In genomic region chr16:3235856-3236669, GRCh38 we compare ENCODE assay signal across 9 cellular contexts. TPM values are rescaled to one million over a fixed set of nuclear protein-coding genes. Genes with fewer than 3 reads are reported as not detected.
DNase-seq lines count a peak whose midpoint lies in the region; ATAC-seq and TF ChIP-seq lines count a peak whose summit lies in the region.
"Had no signal": no experiment of that assay in that cellular context is flagged by ENCODE, and none has a peak within 500 bp of the region (broad histone marks: within the 10 kb centered on the region; RNA-seq: fewer than 3 reads in every experiment).

No MANE protein-coding gene starts in this region.

- no peak overlapping the region for H4K12ac ChIP-seq in trophoblast cell (ENCODE audit: low read depth, low read length)

- no peak overlapping the region for H2BK12ac ChIP-seq in trophoblast cell (ENCODE audit: low read length)

- H3K14ac ChIP-seq in trophoblast cell (ENCODE audit: low read length): no peak overlapping the region

- peak overlapping the region; percentile 66 for H3K4me3 Mint-ChIP-seq in chondrocyte (ENCODE audit: unreplicated experiment)

- peaks cover 7% of the 10 kb centered on the region for H3K27me3 Mint-ChIP-seq in chondrocyte (ENCODE audit: low read depth)

- no peak overlapping the region for H3K23ac ChIP-seq in trophoblast cell (ENCODE audit: low read length)

- no peak overlapping the region for H4K91ac ChIP-seq in trophoblast cell (ENCODE audit: low read depth, low read length)

- no peak overlapping the region for H2BK5ac ChIP-seq in trophoblast cell (ENCODE audit: low read depth, low read length, poor library complexity)

- peak overlapping the region; percentile 22 for H3K27ac Mint-ChIP-seq in chondrocyte (ENCODE audit: unreplicated experiment)

- H3K4ac ChIP-seq in trophoblast cell (ENCODE audit: low read depth, low read length): no peak overlapping the region

- no peak overlapping the region for H2BK120ac ChIP-seq in trophoblast cell (ENCODE audit: insufficient read depth, low read length, poor library complexity)

- peaks cover 4% of the 10 kb centered on the region for H3K79me2 ChIP-seq in trophoblast cell (ENCODE audit: control insufficient read depth, insufficient read depth, low read length, poor library complexity)

- no peak overlapping the region for H2AFZ ChIP-seq in trophoblast cell (ENCODE audit: insufficient read depth, low read length, poor library complexity)

- H3K18ac ChIP-seq in trophoblast cell (ENCODE audit: low read length): no peak overlapping the region

- H3K9me3 Mint-ChIP-seq in chondrocyte (ENCODE audit: low read depth): peaks cover 18% of the 10 kb centered on the region

- H3K79me1 ChIP-seq in trophoblast cell (ENCODE audit: low read length): peaks cover 4% of the 10 kb centered on the region

- H3K4me2 ChIP-seq in trophoblast cell (ENCODE audit: low read length): no peak overlapping the region

- H3K4me3 ChIP-seq in trophoblast cell (ENCODE audit: low read depth, low read length): no peak overlapping the region

- peaks cover 16% of the 10 kb centered on the region for H3K4me1 Mint-ChIP-seq in chondrocyte (ENCODE audit: low read depth)

- DNase-seq in DMS114 treated with DMSO at 0.1 percent for 48 hours (lab: John Stamatoyannopoulos, UW; ENCODE audit: unreplicated experiment) (peak; percentile 40), T-helper 22 cell (ENCODE audit: low read depth) (peak; percentile 53), chondrocyte (ENCODE audit: low spot score) (no peak), trophoblast cell (peak; percentile 96 to 97), AML-193 (lab: John Stamatoyannopoulos, UW) (no peak), GM20000 (ENCODE audit: low spot score) (no peak)
- DNase-seq: NCI-H1048 had no signal

- peaks cover 1% of the 10 kb centered on the region for H3K9me3 ChIP-seq in trophoblast cell (ENCODE audit: insufficient read depth, low read depth, low read length)

- ATAC-seq in GM19397 (IDR thresholded peaks at IDR 0.05; ENCODE audit: unreplicated experiment) (no peak), HG03378 (IDR thresholded peaks at IDR 0.05; ENCODE audit: unreplicated experiment) (no peak)

- H3K27me3 ChIP-seq in trophoblast cell (ENCODE audit: insufficient read depth, low read length): no peaks in the 10 kb centered on the region

- no peak overlapping the region for H3K27ac ChIP-seq in trophoblast cell (ENCODE audit: low read depth, low read length)

- H3K9ac ChIP-seq in trophoblast cell (ENCODE audit: low read length): no peak overlapping the region

- no CpG with 5 or more reads among the region's 29 CpGs for WGBS in trophoblast cell (ENCODE audit: extremely low coverage, insufficient coverage, insufficient read length)

- H3K36me3 ChIP-seq in trophoblast cell (ENCODE audit: control insufficient read depth in 1 of 2, insufficient read depth in 2 of 2, low read length in 2 of 2): peaks cover 0 to 14% of the 10 kb centered on the region in 2 experiments

- H3K4me1 ChIP-seq in trophoblast cell (ENCODE audit: control insufficient read depth in 1 of 2, insufficient read depth in 2 of 2, low read length in 2 of 2): peaks cover 2 to 8% of the 10 kb centered on the region in 2 experiments

- peaks cover 19% of the 10 kb centered on the region for H3K36me3 Mint-ChIP-seq in chondrocyte (ENCODE audit: low read depth)

- TF ChIP-seq CTCF in chondrocyte (IDR thresholded peaks at IDR 0.05) (no peak), GM20000 (IDR thresholded peaks at IDR 0.05; ENCODE audit: extremely low read depth, missing control alignments) (no peak)

- H4K8ac ChIP-seq in trophoblast cell (ENCODE audit: low read depth, low read length): no peak overlapping the region

- no peak overlapping the region for H2AK5ac ChIP-seq in trophoblast cell (ENCODE audit: low read length)

RNA-seq across cellular contexts. Expression of gene ZNF200, which starts 1.1 kb away (rescaled TPM):
- 6.6 to 7.8 TPM (median 7.6 TPM) in 3 replicates for total RNA-seq in chondrocyte
- polyA plus RNA-seq in trophoblast cell (2013): 3.4 and 3.8 TPM in 2 replicates

RNA-seq across cellular contexts. Expression of gene MEFV, which starts 20.4 kb away (rescaled TPM):
- total RNA-seq in chondrocyte: not detected in 3 replicates
- 0.04 TPM in 1 of 2 replicates, not detected in the other for polyA plus RNA-seq in trophoblast cell (2013)

RNA-seq across cellular contexts. Expression of gene ZNF263, which starts 47.2 kb away (rescaled TPM):
- total RNA-seq in chondrocyte: 22.9 to 28.2 TPM (median 24.6 TPM) in 3 replicates
- 13.5 and 13.9 TPM in 2 replicates for polyA plus RNA-seq in trophoblast cell (2013)

RNA-seq across cellular contexts. Expression of gene OR1F1, which starts 48.1 kb away (rescaled TPM):
- total RNA-seq in chondrocyte: 0.37 to 0.38 TPM in 2 of 3 replicates, not detected in the other
- 0.06 TPM in 1 of 2 replicates, not detected in the other for polyA plus RNA-seq in trophoblast cell (2013)

Comparison
In these comparisons a context has a peak if more than half of its experiments do, and no peak if none do; other contexts are left out.
1. DNase-seq: peak in DMS114 treated with DMSO at 0.1 percent for 48 hours (single experiment), T-helper 22 cell (single experiment) and trophoblast cell (2 of 2); none in chondrocyte (single experiment), AML-193 (0 of 2) and GM20000 (single experiment).